In genomic region chr9:93417538-93417937, GRCh38 we compare ENCODE assay signal across 7 cellular contexts.
"Had no signal": no experiment of that assay in that cellular context is flagged by ENCODE, and none has a peak within 500 bp of the region (broad histone marks: within the 10 kb centered on the region; RNA-seq: fewer than 3 reads in every experiment).

No MANE protein-coding gene starts in this region.

- ATAC-seq: HepG2, K562 had no signal

- H3K27ac ChIP-seq: HL-60, KMS-11 had no signal

- DNase-seq: IMR-90, KBM-7, KG1 had no signal

- H3K4me3 ChIP-seq: K562 had no signal
